In the genomic region with DNA sequence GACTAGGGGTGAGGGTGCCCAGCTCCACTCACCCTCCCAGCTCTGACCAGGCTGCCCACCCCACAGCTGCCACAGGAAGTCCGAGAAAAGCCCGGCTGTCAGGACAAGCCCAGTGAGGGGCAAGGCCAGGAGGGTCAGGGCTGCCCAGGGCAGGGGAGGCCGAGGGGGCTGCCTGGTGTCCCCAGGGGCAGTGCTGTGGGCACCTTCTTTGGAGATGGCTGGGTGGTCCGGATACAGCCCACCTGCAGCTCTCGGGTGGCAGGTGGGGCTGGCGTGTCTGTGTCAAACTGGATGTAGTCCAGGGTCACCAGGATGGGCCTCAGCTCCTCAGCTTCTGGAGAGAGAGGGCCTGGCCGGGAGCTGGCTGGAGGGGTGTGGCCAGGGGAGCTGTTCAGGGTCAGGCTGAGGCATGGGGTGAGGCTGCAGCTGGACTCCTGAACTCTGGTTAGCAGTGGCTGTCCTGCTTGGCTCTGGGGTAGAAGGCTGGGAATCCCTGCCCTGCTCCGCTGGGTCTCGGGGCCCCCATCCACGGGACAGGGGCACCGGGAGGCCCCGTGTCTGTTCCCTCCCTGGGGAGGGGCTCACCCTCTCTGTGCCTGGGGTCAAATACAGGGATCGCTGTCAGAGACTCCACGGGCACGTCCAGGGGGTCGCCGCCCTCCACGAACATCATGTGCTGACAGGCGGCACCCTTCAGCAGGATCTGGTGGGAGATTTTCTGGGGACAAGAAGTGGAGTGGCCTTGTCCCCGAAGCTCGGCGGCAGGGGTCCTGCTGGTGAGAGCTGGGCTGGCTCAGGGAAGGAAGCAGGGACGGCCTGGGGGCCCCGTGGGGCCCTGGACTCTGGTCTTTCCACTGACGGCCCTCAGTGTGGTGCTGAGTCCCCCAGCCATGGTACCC, we compare ENCODE assay signal across 23 cellular contexts. TPM values are rescaled to one million over a fixed set of nuclear protein-coding genes. Genes with fewer than 3 reads are reported as not detected.
DNase-seq lines count a peak whose midpoint lies in the region; ATAC-seq, FAIRE-seq and TF ChIP-seq lines count a peak whose summit lies in the region.
"Had no signal": no experiment of that assay in that cellular context is flagged by ENCODE, and none has a peak within 500 bp of the region (broad histone marks: within the 10 kb centered on the region; RNA-seq: fewer than 3 reads in every experiment).

No MANE protein-coding gene starts in this region.

- H3K4me1 ChIP-seq in K562 (replicated peaks in 1 of 2; ENCODE audit: control insufficient read depth in 2 of 2, insufficient read depth in 2 of 2, low read length in 2 of 2) = peaks cover 9 to 91% of the 10 kb centered on the region in 2 experiments; a peak in 4 of 5 replicates
- peaks cover 17% of the 10 kb centered on the region for H3K4me1 ChIP-seq in lower lobe of right lung

- peak; percentile 69 for FAIRE-seq in K562 (lab: Jason Lieb, UNC)
- FAIRE-seq: GM18507 had no signal

- in situ Hi-C loops in K562 (cut with MboI) = no loop called here

- no peak overlapping the region for H3K4me3 Mint-ChIP-seq in CD14-positive monocyte
- H3K4me3 Mint-ChIP-seq: activated CD4-positive, alpha-beta T cell treated with anti-CD3 and anti-CD28 coated beads, Interleukin-2, amount 10 ng/mL, durations not matched to agents 24 days and 14 days; activated CD8-positive, alpha-beta memory T cell treated with anti-CD3 and anti-CD28 coated beads, Interleukin-2, amount 10 ng/mL, durations not matched to agents 7 days and 5 days; activated naive CD8-positive, alpha-beta T cell treated with anti-CD3 and anti-CD28 coated beads for 36 hours; effector memory CD8-positive, alpha-beta T cell; T-helper 1 cell treated with Interleukin-12 subunit alpha and Interleukin-12 subunit beta and Interleukin-4 antibody, amounts not matched to agents 30 μg/mL and 1 μg/mL, for 36 hours had no signal

- peak overlapping the region in 1 of 2 experiments; percentile 69; a peak in 2 of 4 replicates for H3K9ac ChIP-seq in K562 (ENCODE audit: insufficient read depth in 1 of 2, low read depth in 2 of 2, low read length in 2 of 2)

- no peak overlapping the region for H2AFZ ChIP-seq in K562 (ENCODE audit: low read depth, low read length)

- 13% methylated on average over 24 of the region's 25 CpGs for WGBS in K562 (ENCODE audit: insufficient coverage, low coverage, missing lambda C conversion rate)

- H4K20me1 ChIP-seq in K562 (replicated peaks; ENCODE audit: control insufficient read depth, insufficient read depth, low read length) = peaks cover 8% of the 10 kb centered on the region

- ATAC-seq in K562 (no peak), lower lobe of right lung (no peak)
- ATAC-seq: activated CD8-positive, alpha-beta memory T cell treated with anti-CD3 and anti-CD28 coated beads, Interleukin-2, amount 10 ng/mL, durations not matched to agents 7 days and 5 days; effector memory CD8-positive, alpha-beta T cell; gastroesophageal sphincter had no signal

- CTCF ChIA-PET in K562 (lab: Yijun Ruan, JAX; ENCODE audit: low intra/inter-chr PET ratio) = no interaction called here

- TF ChIP-seq EP300 in K562 (IDR thresholded peaks at IDR 0.05; ENCODE audit: low read length) = no peak

- no peak overlapping the region for H3K4me3 ChIP-seq in K562
- H3K4me3 ChIP-seq in lower lobe of right lung = no peak overlapping the region
- H3K4me3 ChIP-seq: esophagus squamous epithelium, gastroesophageal sphincter, SJSA1 had no signal

- no peak overlapping the region for H3K27ac ChIP-seq in K562 (ENCODE audit: extremely low read depth, low read depth, low read length)
- no peak overlapping the region for H3K27ac ChIP-seq in lower lobe of right lung
- H3K27ac ChIP-seq: C4-2B, esophagus squamous epithelium, gastroesophageal sphincter, SJSA1 had no signal

- intact Hi-C loops in CD14-positive monocyte (cut with micrococcal nuclease) = loop anchor here in 1 of 2 donors (5.0 kb wide), 1 partner anchor 489 kb away; the partner anchor contains the start of gene PEX10
- intact Hi-C loops in K562 (cut with micrococcal nuclease) = no loop called here
- intact Hi-C loops in lower lobe of right lung (cut with DNase I) = no loop called here

- no peaks in the 10 kb centered on the region for H3K9me1 ChIP-seq in K562 (ENCODE audit: control insufficient read depth, insufficient read depth, low read length)

- peaks cover 7% of the 10 kb centered on the region for H3K4me1 Mint-ChIP-seq in CD14-positive monocyte

- H3K36me3 Mint-ChIP-seq in CD14-positive monocyte = no peaks in the 10 kb centered on the region
- H3K36me3 Mint-ChIP-seq: activated CD8-positive, alpha-beta memory T cell treated with anti-CD3 and anti-CD28 coated beads, Interleukin-2, amount 10 ng/mL, durations not matched to agents 7 days and 5 days; activated naive CD8-positive, alpha-beta T cell treated with anti-CD3 and anti-CD28 coated beads for 36 hours had no signal

- no peak for TF ChIP-seq POLR2A in K562 (conservative IDR thresholded peaks at IDR 0.05)

- no peak for TF ChIP-seq RAD21 in K562 (CRISPR knock-in tag; conservative IDR thresholded peaks at IDR 0.05 in 1 of 2, IDR thresholded peaks at IDR 0.05 in 1 of 2)

- peaks cover 0 to 5% (median 0%) of the 10 kb centered on the region in 7 donors for H3K9me3 Mint-ChIP-seq in CD14-positive monocyte
- H3K9me3 Mint-ChIP-seq: activated CD4-positive, alpha-beta T cell treated with anti-CD3 and anti-CD28 coated beads, Interleukin-2, amount 10 ng/mL, durations not matched to agents 24 days and 14 days; activated naive CD8-positive, alpha-beta T cell treated with anti-CD3 and anti-CD28 coated beads for 36 hours; activated T-helper 2 cell treated with anti-CD3 and anti-CD28 coated beads, Interferon-gamma antibody, Interleukin-2, Interleukin-4, amounts not matched to agents 10 μg/mL and 5 μg/mL and 100 μg/mL, durations not matched to agents 14 hours and 24 hours and 36 hours; effector memory CD8-positive, alpha-beta T cell; T-helper 1 cell treated with Interleukin-12 subunit alpha and Interleukin-12 subunit beta and Interleukin-4 antibody, amounts not matched to agents 30 μg/mL and 1 μg/mL, for 36 hours had no signal

- H3K27ac Mint-ChIP-seq in CD14-positive monocyte = no peak overlapping the region
- H3K27ac Mint-ChIP-seq: activated CD4-positive, alpha-beta T cell treated with anti-CD3 and anti-CD28 coated beads, Interleukin-2, amount 10 ng/mL, durations not matched to agents 24 days and 14 days; activated CD8-positive, alpha-beta memory T cell treated with anti-CD3 and anti-CD28 coated beads, Interleukin-2, amount 10 ng/mL, durations not matched to agents 7 days and 5 days; activated naive CD8-positive, alpha-beta T cell treated with anti-CD3 and anti-CD28 coated beads for 36 hours; activated T-helper 2 cell treated with anti-CD3 and anti-CD28 coated beads, Interferon-gamma antibody, Interleukin-2, Interleukin-4, amounts not matched to agents 10 μg/mL and 5 μg/mL and 100 μg/mL, durations not matched to agents 14 hours and 24 hours and 36 hours; effector memory CD8-positive, alpha-beta T cell; T-helper 1 cell treated with Interleukin-12 subunit alpha and Interleukin-12 subunit beta and Interleukin-4 antibody, amounts not matched to agents 30 μg/mL and 1 μg/mL, for 36 hours had no signal

- no peaks in the 10 kb centered on the region for H3K79me2 ChIP-seq in K562 (ENCODE audit: control insufficient read depth, insufficient read depth, low read length)

- peaks cover 19 to 47% of the 10 kb centered on the region in 2 experiments; a peak in 4 of 5 replicates for H3K27me3 ChIP-seq in K562 (ENCODE audit: control insufficient read depth in 2 of 2, insufficient read depth in 2 of 2, low read length in 2 of 2)
- H3K27me3 ChIP-seq in lower lobe of right lung (ENCODE audit: low read depth) = no peaks in the 10 kb centered on the region
- H3K27me3 ChIP-seq: gastroesophageal sphincter had no signal

- H3K9me3 ChIP-seq in K562 (replicated peaks; ENCODE audit: control insufficient read depth, insufficient read depth, low read depth, low read length) (no peaks in the 10 kb centered on the region), lower lobe of right lung (no peaks in the 10 kb centered on the region)
- H3K9me3 ChIP-seq: esophagus squamous epithelium, gastroesophageal sphincter, SJSA1 had no signal

- no TSS peak for BruUV-seq in K562 (replicated peaks; lab: Mats Ljungman, UMichigan)

- DNase-seq in CD14-positive monocyte (ENCODE audit: low spot score) = peak; percentile 45
- DNase-seq in K562 (ENCODE audit: extremely low read depth in 1 of 4, low spot score in 3 of 4) = peak; percentile 43 to 61 (median 51)
- DNase-seq in lower lobe of right lung = peak; percentile 43
- no peak for DNase-seq in NCI-H2081 treated with DMSO at 0.1 percent for 48 hours (lab: John Stamatoyannopoulos, UW)
- DNase-seq in activated T-cell treated with anti-CD3 and anti-CD28 coated beads, Interleukin-2, amount 50 U/mL, for 1 hour = no peak
- DNase-seq in occipital lobe (lab: John Stamatoyannopoulos, UW) = no peak
- DNase-seq: ACHN; activated CD4-positive, alpha-beta T cell treated with anti-CD3 and anti-CD28 coated beads, Interleukin-2, amount 10 ng/mL, durations not matched to agents 24 days and 14 days; activated CD8-positive, alpha-beta memory T cell treated with anti-CD3 and anti-CD28 coated beads, Interleukin-2, amount 10 ng/mL, durations not matched to agents 7 days and 5 days; activated naive CD8-positive, alpha-beta T cell treated with anti-CD3 and anti-CD28 coated beads for 36 hours; effector memory CD8-positive, alpha-beta T cell; esophagus squamous epithelium; Kasumi-1; NCI-H1048; NCI-H187 treated with DMSO at 0.1 percent for 48 hours; NCI-H226 had no signal

- peaks cover 4 to 9% (median 6%) of the 10 kb centered on the region in 3 donors for H3K27me3 Mint-ChIP-seq in CD14-positive monocyte (ENCODE audit: low read depth in 3 of 3)
- H3K27me3 Mint-ChIP-seq: activated CD4-positive, alpha-beta T cell treated with anti-CD3 and anti-CD28 coated beads, Interleukin-2, amount 10 ng/mL, durations not matched to agents 24 days and 14 days; activated naive CD8-positive, alpha-beta T cell treated with anti-CD3 and anti-CD28 coated beads for 36 hours; effector memory CD8-positive, alpha-beta T cell had no signal

- H3K4me2 ChIP-seq in K562 (ENCODE audit: insufficient read depth, low read length) = no peak overlapping the region

- TF ChIP-seq CTCF in CD14-positive monocyte (IDR thresholded peaks at IDR 0.05) (no peak), K562 (IDR thresholded peaks at IDR 0.05 in 2 of 3, conservative IDR thresholded peaks at IDR 0.05 in 1 of 3; ENCODE audit: insufficient read depth in 2 of 3, low read depth in 1 of 3, low read length in 3 of 3) (no peak), lower lobe of right lung (IDR thresholded peaks at IDR 0.05) (no peak)

- POLR2A ChIA-PET in K562 (lab: Yijun Ruan, JAX) = interaction anchor here (0.6 to 1.8 kb wide), 5 partner anchors 13 to 264 kb away, joined by 3 to 9 read pairs (median 3); no protein-coding TSS in a partner anchor

- H3K36me3 ChIP-seq in K562 (ENCODE audit: control insufficient read depth, insufficient read depth, low read length) (no peaks in the 10 kb centered on the region), lower lobe of right lung (no peaks in the 10 kb centered on the region)
- H3K36me3 ChIP-seq: esophagus squamous epithelium, gastroesophageal sphincter, SJSA1 had no signal

RNA-seq across cellular contexts. Expression of gene TMEM52, which starts 4.0 kb away (rescaled TPM):
- polyA plus RNA-seq in CD14-positive monocyte (not detected), K562 (2011; rRNA removed) (6.8 and 10.6 TPM in 2 replicates), K562 (2014; fragmentation: Illumina TruSeq; extraction: Trizol) (14.1 and 18.1 TPM in 2 replicates), K562 (2014; fragmentation: Nextera tagmentation; extraction: Ambion mirVana) (1 to 10 TPM in 1 of 2 experiments, under 1 TPM in 1; 0.37 to 1.4 TPM), K562 (2014; rRNA removed) (15.3 and 17.2 TPM in 2 replicates)
- total RNA-seq in K562 (2011; cell fraction: chromatin; rRNA removed; ENCODE audit: low replicate concordance) = 5.7 and 20.2 TPM in 2 replicates
- 23.0 and 23.7 TPM in 2 replicates for total RNA-seq in K562 (2011; cell fraction: nucleolus; rRNA removed)
- 12.5 and 15.1 TPM in 2 replicates for total RNA-seq in K562 (2011; cell fraction: nucleoplasm; rRNA removed)
- total RNA-seq in K562 (2014; rRNA removed) (19.2 and 24.9 TPM in 2 replicates), K562 (2014; rRNA removed; fragmentation: Illumina TruSeq; extraction: Trizol) (1.9 and 4.3 TPM in 2 replicates), K562 (2015; rRNA removed; fragmentation: Illumina TruSeq; extraction: Trizol) (6.8 and 7.9 TPM in 2 replicates), K562 (2021) (21.5 and 22.5 TPM in 2 replicates), lower lobe of right lung (1.4 TPM), occipital lobe (1.1 TPM)
- 17.0 and 45.9 TPM in 2 replicates for polyA plus RNA-seq in K562 (2011; cell fraction: cytosol; rRNA removed)
- 31.9 and 53.9 TPM in 2 replicates for polyA plus RNA-seq in K562 (2011; cell fraction: nucleus; rRNA removed)
- 8.9 and 9.5 TPM in 2 replicates for polyA plus RNA-seq in K562 (2012)
- polyA minus RNA-seq in K562 (2011; rRNA and poly(A)+ RNA removed) = 2.1 and 3.8 TPM in 2 replicates
- polyA minus RNA-seq in K562 (2011; cell fraction: cytosol; rRNA and poly(A)+ RNA removed) = 8.1 and 9.6 TPM in 2 replicates
- polyA minus RNA-seq in K562 (2011; cell fraction: nucleus; rRNA and poly(A)+ RNA removed) = 5.1 and 6.1 TPM in 2 replicates
- total RNA-seq: activated CD8-positive, alpha-beta memory T cell treated with anti-CD3 and anti-CD28 coated beads, Interleukin-2, amount 10 ng/mL, durations not matched to agents 7 days and 5 days had no signal

RNA-seq across cellular contexts. Expression of gene CALML6, which starts 8.0 kb away (rescaled TPM):
- polyA plus RNA-seq in CD14-positive monocyte (not detected), K562 (2011; rRNA removed) (0.14 TPM in 1 of 2 replicates, not detected in the other), K562 (2014; fragmentation: Illumina TruSeq; extraction: Trizol) (not detected in 2 replicates), K562 (2014; fragmentation: Nextera tagmentation; extraction: Ambion mirVana) (not detected), K562 (2014; rRNA removed) (0.16 TPM in 1 of 2 replicates, not detected in the other)
- 0.56 and 0.69 TPM in 2 replicates for total RNA-seq in K562 (2011; cell fraction: chromatin; rRNA removed; ENCODE audit: low replicate concordance)
- 0.33 and 0.39 TPM in 2 replicates for total RNA-seq in K562 (2011; cell fraction: nucleolus; rRNA removed)
- not detected in 2 replicates for total RNA-seq in K562 (2011; cell fraction: nucleoplasm; rRNA removed)
- total RNA-seq in K562 (2014; rRNA removed) (not detected in 2 replicates), K562 (2014; rRNA removed; fragmentation: Illumina TruSeq; extraction: Trizol) (not detected in 2 replicates), K562 (2015; rRNA removed; fragmentation: Illumina TruSeq; extraction: Trizol) (not detected in 2 replicates), K562 (2021) (not detected in 2 replicates), lower lobe of right lung (not detected), occipital lobe (not detected)
- polyA plus RNA-seq in K562 (2011; cell fraction: cytosol; rRNA removed) = not detected in 2 replicates
- polyA plus RNA-seq in K562 (2011; cell fraction: nucleus; rRNA removed) = 0.10 and 0.68 TPM in 2 replicates
- 0.08 and 0.53 TPM in 2 replicates for polyA plus RNA-seq in K562 (2012)
- polyA minus RNA-seq in K562 (2011; rRNA and poly(A)+ RNA removed) = not detected in 2 replicates
- not detected in 2 replicates for polyA minus RNA-seq in K562 (2011; cell fraction: cytosol; rRNA and poly(A)+ RNA removed)
- polyA minus RNA-seq in K562 (2011; cell fraction: nucleus; rRNA and poly(A)+ RNA removed) = not detected in 2 replicates
- total RNA-seq: activated CD4-positive, alpha-beta T cell treated with anti-CD3 and anti-CD28 coated beads, Interleukin-2, amount 10 ng/mL, durations not matched to agents 24 days and 14 days; HT1080; SJSA1 had no signal

RNA-seq across cellular contexts. Expression of gene GNB1, which starts 32.1 kb away (rescaled TPM):
- polyA plus RNA-seq in CD14-positive monocyte = 100 to 1,000 TPM in 1 of 2 donors, 10 to 100 TPM in 1; 41.9 to 111 TPM
- 190 and 209 TPM in 2 replicates for total RNA-seq in K562 (2011; cell fraction: chromatin; rRNA removed; ENCODE audit: low replicate concordance)
- total RNA-seq in K562 (2011; cell fraction: nucleolus; rRNA removed) = 83.4 and 90.4 TPM in 2 replicates
- total RNA-seq in K562 (2011; cell fraction: nucleoplasm; rRNA removed) = 169 and 203 TPM in 2 replicates
- 46.9 and 60.9 TPM in 2 replicates for total RNA-seq in K562 (2014; rRNA removed)
- 113 and 114 TPM in 2 replicates for total RNA-seq in K562 (2014; rRNA removed; fragmentation: Illumina TruSeq; extraction: Trizol)
- 106 and 111 TPM in 2 replicates for total RNA-seq in K562 (2015; rRNA removed; fragmentation: Illumina TruSeq; extraction: Trizol)
- total RNA-seq in K562 (2021) = 289 and 309 TPM in 2 replicates
- polyA plus RNA-seq in K562 (2011; rRNA removed) = 240 and 308 TPM in 2 replicates
- polyA plus RNA-seq in K562 (2011; cell fraction: cytosol; rRNA removed) = 264 and 290 TPM in 2 replicates
- polyA plus RNA-seq in K562 (2011; cell fraction: nucleus; rRNA removed) = 160 and 176 TPM in 2 replicates
- polyA plus RNA-seq in K562 (2012) = 213 and 306 TPM in 2 replicates
- 293 and 388 TPM in 2 replicates for polyA plus RNA-seq in K562 (2014; fragmentation: Illumina TruSeq; extraction: Trizol)
- 10 to 100 TPM; 34.3 to 45.1 TPM for polyA plus RNA-seq in K562 (2014; fragmentation: Nextera tagmentation; extraction: Ambion mirVana)
- 147 and 159 TPM in 2 replicates for polyA plus RNA-seq in K562 (2014; rRNA removed)
- polyA minus RNA-seq in K562 (2011; rRNA and poly(A)+ RNA removed) = 343 and 352 TPM in 2 replicates
- 206 and 275 TPM in 2 replicates for polyA minus RNA-seq in K562 (2011; cell fraction: cytosol; rRNA and poly(A)+ RNA removed)
- 31.1 and 59.9 TPM in 2 replicates for polyA minus RNA-seq in K562 (2011; cell fraction: nucleus; rRNA and poly(A)+ RNA removed)
- total RNA-seq in lower lobe of right lung = 341 TPM
- 144 TPM for total RNA-seq in occipital lobe

Comparison
In these comparisons a context has a peak if more than half of its experiments do, and no peak if none do; other contexts are left out.
1. DNase-seq: peak in CD14-positive monocyte (single experiment), K562 (4 of 4) and lower lobe of right lung (single experiment); none in NCI-H2081 treated with DMSO at 0.1 percent for 48 hours (single experiment), activated T-cell treated with anti-CD3 and anti-CD28 coated beads, Interleukin-2, amount 50 U/mL, for 1 hour (single experiment) and occipital lobe (single experiment).